ENCODE assay signal across 11 cellular contexts in genomic region chr11:112292785-112293407, GRCh38. TPM values are rescaled to one million over a fixed set of nuclear protein-coding genes. Genes with fewer than 3 reads are reported as not detected.
DNase-seq lines count a peak whose midpoint lies in the region; ATAC-seq and FAIRE-seq lines count a peak whose summit lies in the region.
"Had no signal": no experiment of that assay in that cellular context is flagged by ENCODE, and none has a peak within 500 bp of the region (broad histone marks: within the 10 kb centered on the region; RNA-seq: fewer than 3 reads in every experiment).

No MANE protein-coding gene starts in this region.

- ATAC-seq in Right ventricle myocardium superior (ENCODE audit: poor library complexity), result peak; percentile 14
- ATAC-seq in Right ventricle myocardium inferior, result no peak
- no peak for ATAC-seq in activated T-helper 17 cell treated with anti-CD3 and anti-CD28 coated beads, Interleukin-2, amount 50 U/mL, for 72 hours (replicated peaks)
- ATAC-seq in left ventricle myocardium superior, result peak; percentile 39

- peaks cover 28% of the 10 kb centered on the region for H3K4me1 Mint-ChIP-seq in activated T-helper 17 cell treated with anti-CD3 and anti-CD28 coated beads, Interleukin-2, amount 50 U/mL, for 72 hours

- H3K27ac Mint-ChIP-seq in activated T-helper 17 cell treated with anti-CD3 and anti-CD28 coated beads, Interleukin-2, amount 50 U/mL, for 72 hours, result peak overlapping the region; percentile 90
- H3K27ac Mint-ChIP-seq: activated naive CD8-positive, alpha-beta T cell had no signal

- no peak for FAIRE-seq in urothelium cell line (lab: Jason Lieb, UNC)
- FAIRE-seq: TTC549 had no signal

- no peaks in the 10 kb centered on the region for H3K27me3 Mint-ChIP-seq in activated T-helper 17 cell treated with anti-CD3 and anti-CD28 coated beads, Interleukin-2, amount 50 U/mL, for 72 hours

- H3K4me3 Mint-ChIP-seq in activated T-helper 17 cell treated with anti-CD3 and anti-CD28 coated beads, Interleukin-2, amount 50 U/mL, for 72 hours, result peak overlapping the region; percentile 74

- peaks cover 3% of the 10 kb centered on the region for H3K9me3 Mint-ChIP-seq in activated T-helper 17 cell treated with anti-CD3 and anti-CD28 coated beads, Interleukin-2, amount 50 U/mL, for 72 hours

- DNase-seq in Right ventricle myocardium superior (no peak), Right ventricle myocardium inferior (ENCODE audit: missing footprints) (no peak), left ventricle myocardium superior (no peak), urothelium cell line (ENCODE audit: low spot score) (peak; percentile 73), activated gamma-delta T cell treated with Interleukin-2 at 50 U/mL for 16 hours (no peak), globus pallidus (ENCODE audit: low spot score) (no peak)
- no peak for DNase-seq in activated T-cell treated with anti-CD3 and anti-CD28 coated beads, Interleukin-2, amount 50 U/mL, for 48 hours

- intact Hi-C loops in Right ventricle myocardium superior (cut with DNase I), result loop anchor here (5.0 to 10.0 kb wide), 2 partner anchors 264 to 492 kb away; no protein-coding TSS in a partner anchor
- intact Hi-C loops in Right ventricle myocardium inferior (cut with DNase I), result loop anchor here (5.0 to 10.0 kb wide), 6 partner anchors 84 to 994 kb away; no protein-coding TSS in a partner anchor
- intact Hi-C loops in left ventricle myocardium superior (cut with micrococcal nuclease), result loop anchor here (10.0 kb wide), 1 partner anchor 992 kb away; no protein-coding TSS in a partner anchor

- H3K36me3 Mint-ChIP-seq in activated T-helper 17 cell treated with anti-CD3 and anti-CD28 coated beads, Interleukin-2, amount 50 U/mL, for 72 hours (ENCODE audit: low read depth), result peaks cover 32% of the 10 kb centered on the region

RNA-seq across cellular contexts. Expression of gene PLET1, which starts 32.2 kb away (rescaled TPM):
- total RNA-seq in Right ventricle myocardium superior (not detected), Right ventricle myocardium inferior (not detected), left ventricle myocardium superior (not detected)
- not detected for total RNA-seq in activated T-helper 17 cell treated with anti-CD3 and anti-CD28 coated beads, Interleukin-2, amount 50 U/mL, for 72 hours
- total RNA-seq: lower leg skin had no signal

Comparison
In these comparisons a context has a peak if more than half of its experiments do, and no peak if none do; other contexts are left out.
1. ATAC-seq: peak in Right ventricle myocardium superior (single experiment) and left ventricle myocardium superior (single experiment); none in Right ventricle myocardium inferior (single experiment) and activated T-helper 17 cell treated with anti-CD3 and anti-CD28 coated beads, Interleukin-2, amount 50 U/mL, for 72 hours (single experiment).